In the genomic region with DNA sequence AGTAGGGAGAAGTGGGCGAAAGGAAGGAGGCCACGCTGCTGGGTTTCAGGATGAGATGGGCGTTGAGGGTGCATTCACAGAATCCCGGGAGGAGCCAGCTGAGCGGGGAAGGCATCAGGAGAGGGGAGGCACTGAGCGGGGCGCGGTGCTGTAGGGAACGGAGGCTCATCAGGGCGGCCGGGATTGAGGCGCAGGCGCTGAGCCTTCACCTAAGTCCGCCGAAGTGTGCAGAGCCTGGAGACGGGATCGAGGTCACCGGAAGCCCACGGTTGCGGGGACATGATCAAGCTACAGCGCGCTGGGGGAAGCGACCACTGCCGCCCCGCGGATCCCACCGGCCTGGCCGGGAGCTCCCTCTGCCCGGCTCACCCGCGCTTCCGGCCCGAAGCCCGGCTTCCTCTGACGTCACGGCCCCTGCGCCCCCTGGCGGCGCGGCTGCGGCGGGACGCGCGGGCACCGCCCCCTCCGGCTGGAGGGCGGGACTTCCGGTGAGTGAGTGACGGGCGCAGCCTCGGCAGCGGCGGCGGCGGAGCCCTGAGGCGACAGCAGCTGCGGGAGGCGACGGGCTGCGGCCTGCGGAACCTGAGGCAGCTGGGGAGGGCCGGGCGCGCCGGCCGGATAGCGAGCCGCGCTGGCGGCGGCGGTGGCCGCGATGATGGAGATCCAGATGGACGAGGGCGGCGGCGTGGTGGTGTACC, we compare ENCODE assay signal across 9 cellular contexts. TPM values are rescaled to one million over a fixed set of nuclear protein-coding genes. Genes with fewer than 3 reads are reported as not detected.
DNase-seq lines count a peak whose midpoint lies in the region; ATAC-seq, FAIRE-seq and TF ChIP-seq lines count a peak whose summit lies in the region.
"Had no signal": no experiment of that assay in that cellular context is flagged by ENCODE, and none has a peak within 500 bp of the region (broad histone marks: within the 10 kb centered on the region; RNA-seq: fewer than 3 reads in every experiment).

A gene with protein sequence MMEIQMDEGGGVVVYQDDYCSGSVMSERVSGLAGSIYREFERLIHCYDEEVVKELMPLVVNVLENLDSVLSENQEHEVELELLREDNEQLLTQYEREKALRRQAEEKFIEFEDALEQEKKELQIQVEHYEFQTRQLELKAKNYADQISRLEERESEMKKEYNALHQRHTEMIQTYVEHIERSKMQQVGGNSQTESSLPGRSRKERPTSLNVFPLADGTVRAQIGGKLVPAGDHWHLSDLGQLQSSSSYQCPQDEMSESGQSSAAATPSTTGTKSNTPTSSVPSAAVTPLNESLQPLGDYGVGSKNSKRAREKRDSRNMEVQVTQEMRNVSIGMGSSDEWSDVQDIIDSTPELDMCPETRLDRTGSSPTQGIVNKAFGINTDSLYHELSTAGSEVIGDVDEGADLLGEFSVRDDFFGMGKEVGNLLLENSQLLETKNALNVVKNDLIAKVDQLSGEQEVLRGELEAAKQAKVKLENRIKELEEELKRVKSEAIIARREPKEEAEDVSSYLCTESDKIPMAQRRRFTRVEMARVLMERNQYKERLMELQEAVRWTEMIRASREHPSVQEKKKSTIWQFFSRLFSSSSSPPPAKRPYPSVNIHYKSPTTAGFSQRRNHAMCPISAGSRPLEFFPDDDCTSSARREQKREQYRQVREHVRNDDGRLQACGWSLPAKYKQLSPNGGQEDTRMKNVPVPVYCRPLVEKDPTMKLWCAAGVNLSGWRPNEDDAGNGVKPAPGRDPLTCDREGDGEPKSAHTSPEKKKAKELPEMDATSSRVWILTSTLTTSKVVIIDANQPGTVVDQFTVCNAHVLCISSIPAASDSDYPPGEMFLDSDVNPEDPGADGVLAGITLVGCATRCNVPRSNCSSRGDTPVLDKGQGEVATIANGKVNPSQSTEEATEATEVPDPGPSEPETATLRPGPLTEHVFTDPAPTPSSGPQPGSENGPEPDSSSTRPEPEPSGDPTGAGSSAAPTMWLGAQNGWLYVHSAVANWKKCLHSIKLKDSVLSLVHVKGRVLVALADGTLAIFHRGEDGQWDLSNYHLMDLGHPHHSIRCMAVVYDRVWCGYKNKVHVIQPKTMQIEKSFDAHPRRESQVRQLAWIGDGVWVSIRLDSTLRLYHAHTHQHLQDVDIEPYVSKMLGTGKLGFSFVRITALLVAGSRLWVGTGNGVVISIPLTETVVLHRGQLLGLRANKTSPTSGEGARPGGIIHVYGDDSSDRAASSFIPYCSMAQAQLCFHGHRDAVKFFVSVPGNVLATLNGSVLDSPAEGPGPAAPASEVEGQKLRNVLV (N-terminal part only) (plus strand): TSS at position 508 of the 698 bp plus-strand sequence. CDS start 145 bp downstream, at position 653.

- H3K36me3 ChIP-seq in BLaER1 treated with 17β-estradiol and CSF1 and Interleukin-3, amounts not matched to agents 10 nM and 100 nM = peaks cover 25 to 55% (median 41%) of the 10 kb centered on the region in 11 experiments
- peaks cover 3 to 15% of the 10 kb centered on the region in 2 experiments; a peak in 3 of 5 replicates for H3K36me3 ChIP-seq in HepG2 (replicated peaks in 1 of 2; ENCODE audit: control insufficient read depth in 1 of 2, insufficient read depth in 2 of 2, low read length in 2 of 2)

- H3K27ac ChIP-seq in BLaER1 treated with 17β-estradiol and CSF1 and Interleukin-3, amounts not matched to agents 10 nM and 100 nM = peak within 1 kb of the TSS; percentile 68 to 92 (median 84)
- peak within 1 kb of the TSS; percentile 85 for H3K27ac ChIP-seq in HepG2 (ENCODE audit: extremely low read length, insufficient read depth, low read length)

- BruUV-seq in HepG2 (replicated peaks; lab: Mats Ljungman, UMichigan) = no TSS peak

- H3K9me3 ChIP-seq in BLaER1 treated with 17β-estradiol and CSF1 and Interleukin-3, amounts not matched to agents 10 nM and 100 nM (replicated peaks in 1 of 11) = no peaks in the 10 kb centered on the region
- no peaks in the 10 kb centered on the region for H3K9me3 ChIP-seq in HepG2 (ENCODE audit: low read length)

- TF ChIP-seq CTCF in HepG2 (CRISPR knock-in tag; IDR thresholded peaks at IDR 0.05) = peak; percentile 86

- H3K4me3 Mint-ChIP-seq in activated CD4-positive, alpha-beta T cell treated with anti-CD3 and anti-CD28 coated beads, Interleukin-2, amount 10 ng/mL, durations not matched to agents 7 days and 5 days = peak within 1 kb of the TSS; percentile 96

- TF ChIP-seq RAD21 in HepG2 (CRISPR knock-in tag; IDR thresholded peaks at IDR 0.05) = peak; percentile 78

- POLR2A ChIA-PET in activated CD4-positive, alpha-beta T cell treated with anti-CD3 and anti-CD28 coated beads, Interleukin-2, amount 10 ng/mL, durations not matched to agents 7 days and 5 days (lab: Charles Lee) = interaction anchor here (0.6 to 0.9 kb wide), 5 partner anchors 11 to 1069 kb away, joined by 3 to 7 read pairs (median 4); a partner anchor contains a TSS
- POLR2A ChIA-PET in HepG2 (lab: Yijun Ruan, JAX) = interaction anchor here (0.6 to 3.9 kb wide), 13 partner anchors 8 to 449 kb away, joined by 3 to 37 read pairs (median 4); a partner anchor contains a TSS

- DNase-seq in GM19240 (ENCODE audit: insufficient read length, low spot score) = peak; percentile 97
- DNase-seq in NCI-H524 (lab: John Stamatoyannopoulos, UW) = peak; percentile 87 to 92
- DNase-seq in activated CD4-positive, alpha-beta T cell treated with anti-CD3 and anti-CD28 coated beads, Interleukin-2, amount 10 ng/mL, durations not matched to agents 7 days and 5 days = peak; percentile 90
- DNase-seq in dedifferentiated amniotic fluid mesenchymal stem cell (ENCODE audit: extremely low spot score) = peak; percentile 79
- peak; percentile 74 for DNase-seq in HepG2 (ENCODE audit: low spot score)
- DNase-seq in stimulated activated CD4-positive, alpha-beta T cell treated with anti-CD3 and anti-CD28 coated beads, Interleukin-2, amount 100 ng/mL, for 48 hours = peak; percentile 95 to 99

- H3K79me2 ChIP-seq in HepG2 (ENCODE audit: insufficient read depth, low read length) = peaks cover 39% of the 10 kb centered on the region

- H3K4me3 ChIP-seq in BLaER1 treated with 17β-estradiol and CSF1 and Interleukin-3, amounts not matched to agents 10 nM and 100 nM = peak within 1 kb of the TSS; percentile 68 to 98 (median 90)
- H3K4me3 ChIP-seq in HepG2 (replicated peaks in 1 of 3; ENCODE audit: insufficient read depth in 1 of 3, low read depth in 2 of 3, low read length in 3 of 3) = peak within 1 kb of the TSS; percentile 84 to 100 (median 99)

- peaks cover 38 to 57% (median 40%) of the 10 kb centered on the region in 11 experiments for H4K20me1 ChIP-seq in BLaER1 treated with 17β-estradiol and CSF1 and Interleukin-3, amounts not matched to agents 10 nM and 100 nM
- peaks cover 16% of the 10 kb centered on the region for H4K20me1 ChIP-seq in HepG2 (ENCODE audit: insufficient read depth, low read length)

- peaks cover 36% of the 10 kb centered on the region for H3K4me1 Mint-ChIP-seq in activated CD4-positive, alpha-beta T cell treated with anti-CD3 and anti-CD28 coated beads, Interleukin-2, amount 10 ng/mL, durations not matched to agents 7 days and 5 days

- H3K9ac ChIP-seq in BLaER1 treated with 17β-estradiol and CSF1 and Interleukin-3, amounts not matched to agents 10 nM and 100 nM = peak within 1 kb of the TSS; percentile 84 to 96 (median 91)
- H3K9ac ChIP-seq in HepG2 (ENCODE audit: insufficient read depth, low read depth, low read length) = peak within 1 kb of the TSS; percentile 97

- H3K4me1 ChIP-seq in BLaER1 treated with 17β-estradiol and CSF1 and Interleukin-3, amounts not matched to agents 10 nM and 100 nM = peaks cover 43 to 48% (median 46%) of the 10 kb centered on the region in 10 experiments
- peaks cover 43% of the 10 kb centered on the region for H3K4me1 ChIP-seq in HepG2 (ENCODE audit: insufficient read depth, low read length)

- FAIRE-seq in HepG2 (lab: Jason Lieb, UNC) = no peak
- FAIRE-seq: islet of Langerhans had no signal

- 1% methylated on average over 24 of the region's 79 CpGs for WGBS in HepG2 (ENCODE audit: low lambda C conversion rate)

- H3K27me3 Mint-ChIP-seq in activated CD4-positive, alpha-beta T cell treated with anti-CD3 and anti-CD28 coated beads, Interleukin-2, amount 10 ng/mL, durations not matched to agents 7 days and 5 days = no peaks in the 10 kb centered on the region

- H3K4me2 ChIP-seq in BLaER1 treated with 17β-estradiol and CSF1 and Interleukin-3, amounts not matched to agents 10 nM and 100 nM = peak within 1 kb of the TSS; percentile 86 to 99 (median 93)
- H3K4me2 ChIP-seq in HepG2 (ENCODE audit: low read depth, low read length) = peak within 1 kb of the TSS; percentile 96

- intact Hi-C loops in HepG2 (cut with micrococcal nuclease; ENCODE audit: unreplicated experiment) = loop anchor here (10.0 kb wide), 1 partner anchor 91 kb away; a partner anchor contains a TSS

- TF ChIP-seq EP300 in HepG2 (IDR thresholded peaks at IDR 0.05; ENCODE audit: low read depth in 2 of 2, low read length in 2 of 2) (peak in 1 of 2 experiments; percentile 42; a peak in 2 of 4 replicates), HepG2 (CRISPR knock-in tag; IDR thresholded peaks at IDR 0.05; ENCODE audit: borderline replicate concordance) (no peak)

- peak within 1 kb of the TSS; percentile 99 for H3K27ac Mint-ChIP-seq in activated CD4-positive, alpha-beta T cell treated with anti-CD3 and anti-CD28 coated beads, Interleukin-2, amount 10 ng/mL, durations not matched to agents 7 days and 5 days

- CTCF ChIA-PET in activated CD4-positive, alpha-beta T cell treated with anti-CD3 and anti-CD28 coated beads, Interleukin-2, amount 10 ng/mL, durations not matched to agents 7 days and 5 days (lab: Charles Lee) = interaction anchor here (0.6 to 3.4 kb wide), 64 partner anchors 8 to 1129 kb away, joined by 3 to 20 read pairs (median 3); a partner anchor contains a TSS
- CTCF ChIA-PET in HepG2 (lab: Yijun Ruan, JAX; ENCODE audit: low intra/inter-chr PET ratio, low total read pairs) = no interaction called here

- H3K27me3 ChIP-seq in BLaER1 treated with 17β-estradiol and CSF1 and Interleukin-3, amounts not matched to agents 10 nM and 100 nM = no peaks in the 10 kb centered on the region
- no peaks in the 10 kb centered on the region; a peak in 1 of 5 replicates for H3K27me3 ChIP-seq in HepG2 (ENCODE audit: control insufficient read depth in 1 of 2, insufficient read depth in 2 of 2, low read length in 2 of 2)

- in situ Hi-C loops in HepG2 (cut with HindIII; ENCODE audit: extremely low pct_ligation_motif_present, low pct_unique_long_range_greater_than_20kb) = no loop called here

- no peaks in the 10 kb centered on the region for H3K9me3 Mint-ChIP-seq in activated CD4-positive, alpha-beta T cell treated with anti-CD3 and anti-CD28 coated beads, Interleukin-2, amount 10 ng/mL, durations not matched to agents 7 days and 5 days

- peak; percentile 87 to 99 for TF ChIP-seq POLR2A in HepG2 (IDR thresholded peaks at IDR 0.05; ENCODE audit: insufficient read depth in 1 of 2, low read depth in 2 of 2, low read length in 2 of 2)

- ATAC-seq in HG03457 (IDR thresholded peaks at IDR 0.05; ENCODE audit: unreplicated experiment) (peak; percentile 52), HepG2 (peak; percentile 90)

- peaks cover 15% of the 10 kb centered on the region for H3K36me3 Mint-ChIP-seq in activated CD4-positive, alpha-beta T cell treated with anti-CD3 and anti-CD28 coated beads, Interleukin-2, amount 10 ng/mL, durations not matched to agents 7 days and 5 days (ENCODE audit: low read depth)

- peak within 1 kb of the TSS; percentile 61 for H2AFZ ChIP-seq in HepG2 (ENCODE audit: low read length)

RNA-seq across cellular contexts. Expression of the gene that starts here (rescaled TPM):
- total RNA-seq in activated CD4-positive, alpha-beta T cell treated with anti-CD3 and anti-CD28 coated beads, Interleukin-2, amount 10 ng/mL, durations not matched to agents 7 days and 5 days = 100 to 1,000 TPM; 101 to 108 TPM
- total RNA-seq in HepG2 (2016; rRNA removed; fragmentation: Illumina TruSeq; extraction: Trizol) = 3.6 and 25.1 TPM in 2 replicates
- total RNA-seq in HepG2 (2016; cell fraction: cytosol; rRNA removed; fragmentation: Illumina TruSeq; extraction: Trizol; ENCODE audit: low read depth) = 9.0 and 11.0 TPM in 2 replicates
- total RNA-seq in HepG2 (2016; cell fraction: insoluble cytoplasmic fraction; rRNA removed; fragmentation: Illumina TruSeq; extraction: Trizol) = 3.3 and 29.8 TPM in 2 replicates
- total RNA-seq in HepG2 (2016; cell fraction: membrane; rRNA removed; fragmentation: Illumina TruSeq; extraction: Trizol) = 3.8 and 4.5 TPM in 2 replicates
- total RNA-seq in HepG2 (2016; cell fraction: nucleus; rRNA removed; fragmentation: Illumina TruSeq; extraction: Trizol) = 45.6 and 52.7 TPM in 2 replicates
- polyA plus RNA-seq in HepG2 (2011; rRNA removed) = 41.7 and 65.8 TPM in 2 replicates
- polyA plus RNA-seq in HepG2 (2011; cell fraction: cytosol; rRNA removed) = 5.6 and 10.1 TPM in 2 replicates
- polyA plus RNA-seq in HepG2 (2011; cell fraction: nucleus; rRNA removed) = 653 and 865 TPM in 2 replicates
- polyA plus RNA-seq in HepG2 (2012) = 43.5 and 49.9 TPM in 2 replicates
- 0.76 and 0.97 TPM in 2 replicates for polyA plus RNA-seq in HepG2 (2016; cell fraction: cytosol; fragmentation: Illumina TruSeq; extraction: Trizol; ENCODE audit: low read depth)
- polyA plus RNA-seq in HepG2 (2016; cell fraction: insoluble cytoplasmic fraction; fragmentation: Illumina TruSeq; extraction: Trizol; ENCODE audit: low read depth) = 3.3 and 4.5 TPM in 2 replicates
- polyA plus RNA-seq in HepG2 (2016; cell fraction: membrane; fragmentation: Illumina TruSeq; extraction: Trizol; ENCODE audit: low read depth) = 1.8 and 2.1 TPM in 2 replicates
- polyA plus RNA-seq in HepG2 (2016; cell fraction: nucleus; fragmentation: Illumina TruSeq; extraction: Trizol; ENCODE audit: insufficient read depth, low read depth) = 244 and 279 TPM in 2 replicates
- polyA minus RNA-seq in HepG2 (2011; rRNA and poly(A)+ RNA removed; ENCODE audit: low replicate concordance) = 15.0 and 33.9 TPM in 2 replicates
- 4.7 and 4.8 TPM in 2 replicates for polyA minus RNA-seq in HepG2 (2011; cell fraction: cytosol; rRNA and poly(A)+ RNA removed)
- polyA minus RNA-seq in HepG2 (2011; cell fraction: nucleus; rRNA and poly(A)+ RNA removed) = 92.2 and 93.0 TPM in 2 replicates

Comparison
In these comparisons a context has a peak if more than half of its experiments do, and no peak if none do; other contexts are left out.
1. Peak in every context shown above with its lines: DNase-seq, ATAC-seq, H3K4me3 ChIP-seq and H3K27ac ChIP-seq.